Comparison of ENCODE assay signal across 18 cellular contexts in the genomic region with DNA sequence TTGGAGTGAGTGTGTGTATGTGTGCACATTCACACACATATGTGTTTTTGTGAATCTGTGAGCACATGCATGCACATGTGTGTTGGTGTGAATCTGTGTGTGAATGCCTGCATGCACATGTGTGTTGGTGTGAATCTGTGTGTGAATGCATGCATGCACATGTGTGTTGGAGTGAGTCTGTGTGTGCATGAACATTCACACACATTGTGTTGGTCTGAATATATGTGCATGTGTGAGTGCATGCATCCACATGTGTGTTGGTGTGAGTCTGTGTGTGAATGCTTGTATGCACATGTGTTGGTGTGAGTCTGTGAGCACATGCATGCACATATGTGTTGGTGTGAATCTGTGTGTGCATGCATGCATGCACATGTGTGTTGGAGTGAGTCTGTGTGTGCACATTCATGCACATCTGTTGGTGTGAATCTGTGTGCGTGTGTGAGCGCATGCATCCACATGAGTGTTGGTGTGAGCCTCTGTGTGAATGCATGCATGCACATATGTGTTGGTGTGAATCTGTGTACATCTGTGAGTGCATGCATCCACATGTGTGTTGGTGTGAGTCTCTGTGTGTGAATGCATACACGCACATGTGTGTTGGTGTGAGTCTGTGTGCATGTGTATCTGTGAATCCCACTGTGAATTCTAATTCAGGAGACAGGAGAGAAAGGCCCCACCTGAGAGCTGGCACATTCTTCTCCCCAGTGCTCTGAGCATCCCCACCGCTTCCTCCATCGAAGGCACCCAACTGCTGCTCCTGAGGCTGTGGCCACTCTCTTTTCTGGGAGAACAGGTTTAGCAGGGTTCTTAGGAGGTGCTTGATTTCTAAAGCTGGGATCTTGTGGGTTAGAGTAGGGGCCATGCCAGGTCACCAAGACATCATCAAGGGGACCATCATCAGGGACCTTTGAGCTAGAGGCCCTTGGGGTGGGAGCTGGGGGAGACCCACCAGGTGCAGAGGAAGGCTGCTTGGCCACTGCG.
"Had no signal": no experiment of that assay in that cellular context is flagged by ENCODE, and none has a peak within 500 bp of the region (broad histone marks: within the 10 kb centered on the region; RNA-seq: fewer than 3 reads in every experiment).

No MANE protein-coding gene starts in this region.

- H3K4me3 ChIP-seq: dorsolateral prefrontal cortex, gastroesophageal sphincter, heart right ventricle, neural progenitor cell, spleen, testis, uterus had no signal

- H3K27ac ChIP-seq: gastroesophageal sphincter, neural progenitor cell, spleen, testis, uterus had no signal

- H3K36me3 ChIP-seq: gastroesophageal sphincter, heart right ventricle, neural progenitor cell, spleen, uterus had no signal

- DNase-seq: activated CD4-positive, alpha-beta T cell treated with anti-CD3 and anti-CD28 coated beads for 4 hours; activated CD8-positive, alpha-beta T cell treated with anti-CD3 and anti-CD28 coated beads for 36 hours; activated effector memory CD4-positive, alpha-beta T cell treated with Interleukin-2 at 50 U/mL for 16 hours; activated naive CD4-positive, alpha-beta T cell treated with anti-CD3 and anti-CD28 coated beads, Interleukin-2, amount 50 U/mL, for 16 hours; activated T-cell treated with anti-CD3 and anti-CD28 coated beads, Interleukin-2, amount 50 U/mL, for 4 hours; dorsolateral prefrontal cortex; endodermal cell; heart right ventricle; left colon; naive B cell; spleen; testis; uterus had no signal

- H3K4me1 ChIP-seq: spleen, uterus had no signal

- H3K27me3 ChIP-seq: neural progenitor cell, testis, uterus had no signal

- ATAC-seq: activated CD8-positive, alpha-beta T cell treated with anti-CD3 and anti-CD28 coated beads for 36 hours; activated T-cell treated with anti-CD3 and anti-CD28 coated beads, Interleukin-2, amount 50 U/mL, for 4 hours; gastroesophageal sphincter; heart right ventricle; left colon; sciatic nerve; WTC11 had no signal

- H3K9me3 ChIP-seq: gastroesophageal sphincter, testis, uterus had no signal

- FAIRE-seq: astrocyte had no signal
